Comparison of ENCODE assay signal across 1 cellular context in the genomic region with DNA sequence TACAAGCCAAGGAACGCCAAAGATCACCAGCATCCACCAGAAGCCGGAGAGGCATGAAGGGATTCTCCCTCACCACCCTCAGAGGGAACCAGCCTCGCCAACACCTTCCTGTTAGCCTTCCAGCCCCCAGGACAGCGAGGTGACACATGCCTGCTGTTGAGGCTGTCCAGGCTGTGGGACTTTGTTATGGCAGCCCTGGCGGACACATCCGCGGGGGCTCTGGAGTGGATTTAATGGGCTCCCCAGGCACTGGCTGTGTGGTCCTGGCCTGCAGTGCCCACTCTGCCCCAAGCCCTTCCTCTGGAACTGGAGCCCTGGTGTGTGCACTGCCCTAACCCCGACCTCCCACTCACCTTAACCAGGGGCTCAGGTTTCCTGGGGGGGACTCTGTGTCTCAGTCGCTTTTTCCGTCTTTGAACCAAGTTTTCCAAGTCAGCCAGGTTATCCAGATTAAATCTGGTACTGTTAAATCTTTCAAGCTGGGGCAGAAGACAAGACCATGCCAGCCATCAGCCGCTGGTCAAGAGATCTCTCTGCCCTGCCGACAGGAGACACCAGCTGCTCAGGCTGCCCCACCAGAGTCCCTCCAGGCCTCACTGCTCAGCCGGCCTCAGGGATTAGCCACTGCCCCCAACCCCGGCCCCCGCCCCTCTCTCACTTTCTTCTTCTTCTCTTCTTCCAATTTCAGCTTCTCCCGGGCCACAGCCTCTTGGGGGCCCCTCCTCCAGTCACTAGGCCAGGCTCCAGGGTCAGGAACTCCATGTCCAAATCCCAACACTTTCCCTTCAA.
A peak's percentile ranks its signal among the peaks of the same experiment; 100 is the strongest.
TF ChIP-seq lines count a peak whose summit lies in the region.

No MANE protein-coding gene starts in this region.

TF ChIP-seq in HEK293, 187 proteins besides CTCF, POLR2A, EP300 and RAD21:
- TF ChIP-seq ZNF600 (tag by site-specific recombination; IDR thresholded peaks at IDR 0.05) (0 out of 2 replicates have a peak, but pooled peaks have one; percentile 13), ZIC2 (tag by site-specific recombination; IDR thresholded peaks at IDR 0.05) (peak; percentile 43)
- TF ChIP-seq, protein P1, sequence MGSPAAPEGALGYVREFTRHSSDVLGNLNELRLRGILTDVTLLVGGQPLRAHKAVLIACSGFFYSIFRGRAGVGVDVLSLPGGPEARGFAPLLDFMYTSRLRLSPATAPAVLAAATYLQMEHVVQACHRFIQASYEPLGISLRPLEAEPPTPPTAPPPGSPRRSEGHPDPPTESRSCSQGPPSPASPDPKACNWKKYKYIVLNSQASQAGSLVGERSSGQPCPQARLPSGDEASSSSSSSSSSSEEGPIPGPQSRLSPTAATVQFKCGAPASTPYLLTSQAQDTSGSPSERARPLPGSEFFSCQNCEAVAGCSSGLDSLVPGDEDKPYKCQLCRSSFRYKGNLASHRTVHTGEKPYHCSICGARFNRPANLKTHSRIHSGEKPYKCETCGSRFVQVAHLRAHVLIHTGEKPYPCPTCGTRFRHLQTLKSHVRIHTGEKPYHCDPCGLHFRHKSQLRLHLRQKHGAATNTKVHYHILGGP (tag by site-specific recombination; IDR thresholded peaks at IDR 0.05), result no peak
